21 cellular contexts compared by ENCODE assay signal in genomic region chr7:43653466-43653865, GRCh38.
DNase-seq lines count a peak whose midpoint lies in the region; ATAC-seq and TF ChIP-seq lines count a peak whose summit lies in the region.
"Had no signal": no experiment of that assay in that cellular context is flagged by ENCODE, and none has a peak within 500 bp of the region (broad histone marks: within the 10 kb centered on the region; RNA-seq: fewer than 3 reads in every experiment).

No MANE protein-coding gene starts in this region.

- DNase-seq in activated CD4-positive, alpha-beta T cell treated with anti-CD3 and anti-CD28 coated beads, Interleukin-2, amount 10 ng/mL, durations not matched to agents 24 days and 14 days: no peak
- DNase-seq in activated CD4-positive, alpha-beta T cell treated with anti-CD3 and anti-CD28 coated beads, Interleukin-2, amount 50 U/mL, for 48 hours: no peak
- no peak for DNase-seq in GM23338 (ENCODE audit: low spot score)
- no peak for DNase-seq in activated CD4-positive, alpha-beta memory T cell treated with anti-CD3 and anti-CD28 coated beads for 36 hours
- DNase-seq in naive thymus-derived CD4-positive, alpha-beta T cell: no peak
- no peak for DNase-seq in DMS114 treated with DMSO at 0.1 percent for 48 hours (lab: John Stamatoyannopoulos, UW; ENCODE audit: unreplicated experiment)
- DNase-seq in cerebellar nuclear complex (lab: John Stamatoyannopoulos, UW): no peak
- DNase-seq in endodermal cell: no peak
- DNase-seq: DMS79; left cardiac atrium; MG63; NCI-H774; Peyer's patch; retina; stimulated activated CD4-positive, alpha-beta T cell treated with anti-CD3 and anti-CD28 coated beads, Interleukin-15, amount 100 ng/mL, for 24 hours; stimulated activated naive CD4-positive, alpha-beta T cell had no signal

- no peaks in the 10 kb centered on the region for H3K36me3 ChIP-seq in GM23338 (ENCODE audit: insufficient read depth)
- no peaks in the 10 kb centered on the region for H3K36me3 ChIP-seq in naive thymus-derived CD4-positive, alpha-beta T cell (ENCODE audit: control insufficient read depth in 2 of 3, insufficient read depth in 3 of 3, low read length in 3 of 3)
- peaks cover 13% of the 10 kb centered on the region for H3K36me3 ChIP-seq in endodermal cell (ENCODE audit: control insufficient read depth, insufficient read depth, low read length)
- H3K36me3 ChIP-seq: Peyer's patch had no signal

- H3K4me3 ChIP-seq in GM23338 (no peak overlapping the region), endodermal cell (ENCODE audit: low read length) (no peak overlapping the region)
- no peak overlapping the region for H3K4me3 ChIP-seq in naive thymus-derived CD4-positive, alpha-beta T cell (ENCODE audit: low read length)
- H3K4me3 ChIP-seq: A549, gastroesophageal sphincter, MG63, Peyer's patch, tibial nerve had no signal

- peaks cover 62% of the 10 kb centered on the region for H3K4me1 Mint-ChIP-seq in activated CD4-positive, alpha-beta T cell treated with anti-CD3 and anti-CD28 coated beads, Interleukin-2, amount 10 ng/mL, durations not matched to agents 24 days and 14 days
- peaks cover 50% of the 10 kb centered on the region for H3K4me1 Mint-ChIP-seq in GM23338
- peaks cover 76% of the 10 kb centered on the region for H3K4me1 Mint-ChIP-seq in activated CD4-positive, alpha-beta memory T cell treated with anti-CD3 and anti-CD28 coated beads for 36 hours (ENCODE audit: low read depth)
- H3K4me1 Mint-ChIP-seq in naive thymus-derived CD4-positive, alpha-beta T cell: peaks cover 57 to 91% (median 78%) of the 10 kb centered on the region in 7 donors
- H3K4me1 Mint-ChIP-seq in endodermal cell: peaks cover 12% of the 10 kb centered on the region

- H3K9me3 ChIP-seq in naive thymus-derived CD4-positive, alpha-beta T cell (ENCODE audit: control insufficient read depth in 2 of 3, low read length in 3 of 3): no peaks in the 10 kb centered on the region
- H3K9me3 ChIP-seq in endodermal cell (ENCODE audit: control insufficient read depth, low read length): no peaks in the 10 kb centered on the region
- H3K9me3 ChIP-seq: A549, gastroesophageal sphincter, MG63, Peyer's patch, tibial nerve had no signal

- no peak for ATAC-seq in GM23338
- ATAC-seq in naive thymus-derived CD4-positive, alpha-beta T cell: no peak
- ATAC-seq: A549, gastroesophageal sphincter, left cardiac atrium, SK-N-SH treated with all-trans-retinoic acid at 6 μM for 48 hours had no signal

- H3K4me2 ChIP-seq in GM23338: no peak overlapping the region
- H3K4me2 ChIP-seq: A549 had no signal

- H3K9ac ChIP-seq in endodermal cell (ENCODE audit: extremely low read depth, low read length, poor library complexity, severe bottlenecking): no peak overlapping the region

- no peaks in the 10 kb centered on the region; the same call in 1 of the 2 replicates for H4K20me1 ChIP-seq in GM23338 (replicated peaks; ENCODE audit: insufficient read depth)

- H3K79me2 ChIP-seq in GM23338 (replicated peaks; ENCODE audit: insufficient read depth): peaks cover 75% of the 10 kb centered on the region

- 95 to 100% methylated on average over 3 to 4 of the region's 4 CpGs for WGBS in endodermal cell (ENCODE audit: insufficient coverage in 1 of 2, insufficient read length in 1 of 2), 2 experiments

- no peaks in the 10 kb centered on the region for H3F3A ChIP-seq in GM23338 (replicated peaks; ENCODE audit: low read depth)

- no peak overlapping the region for H2AFZ ChIP-seq in GM23338

- intact Hi-C loops in activated CD4-positive, alpha-beta T cell treated with anti-CD3 and anti-CD28 coated beads, Interleukin-2, amount 10 ng/mL, durations not matched to agents 24 days and 14 days (cut with micrococcal nuclease): no loop called here
- intact Hi-C loops in activated CD4-positive, alpha-beta memory T cell treated with anti-CD3 and anti-CD28 coated beads for 36 hours (cut with micrococcal nuclease): loop anchor here (10.0 kb wide), 1 partner anchor 391 kb away; the partner anchor contains the start of gene DBNL
- intact Hi-C loops in naive thymus-derived CD4-positive, alpha-beta T cell (cut with micrococcal nuclease): loop anchor here (5.0 to 10.0 kb wide), 2 partner anchors 184 to 271 kb away; partner anchors contain the start of gene UBE2D4 (in 1 of the 2)

- peaks cover 7% of the 10 kb centered on the region for H3K9me3 Mint-ChIP-seq in activated CD4-positive, alpha-beta T cell treated with anti-CD3 and anti-CD28 coated beads, Interleukin-2, amount 10 ng/mL, durations not matched to agents 24 days and 14 days
- H3K9me3 Mint-ChIP-seq in GM23338 (no peaks in the 10 kb centered on the region; the same call in 2 of the 3 replicates), endodermal cell (no peaks in the 10 kb centered on the region)
- H3K9me3 Mint-ChIP-seq in activated CD4-positive, alpha-beta memory T cell treated with anti-CD3 and anti-CD28 coated beads for 36 hours: no peaks in the 10 kb centered on the region
- peaks cover 0 to 6% (median 0%) of the 10 kb centered on the region in 11 donors for H3K9me3 Mint-ChIP-seq in naive thymus-derived CD4-positive, alpha-beta T cell

- POLR2A ChIA-PET in activated CD4-positive, alpha-beta memory T cell treated with anti-CD3 and anti-CD28 coated beads for 36 hours (lab: Charles Lee): no interaction called here
- POLR2A ChIA-PET in naive thymus-derived CD4-positive, alpha-beta T cell (lab: Charles Lee): interaction anchor here (1.1 to 12.4 kb wide), 4 partner anchors 8 to 21 kb away, joined by 3 to 210 read pairs (median 6); no protein-coding TSS in a partner anchor

- no peaks in the 10 kb centered on the region for H3K27me3 ChIP-seq in GM23338 (ENCODE audit: insufficient read depth)
- no peaks in the 10 kb centered on the region for H3K27me3 ChIP-seq in naive thymus-derived CD4-positive, alpha-beta T cell (ENCODE audit: control insufficient read depth in 2 of 2, insufficient read depth in 2 of 2, low read length in 2 of 2)
- H3K27me3 ChIP-seq in endodermal cell (ENCODE audit: control insufficient read depth, insufficient read depth, low read length, poor library complexity, severe bottlenecking): no peaks in the 10 kb centered on the region
- H3K27me3 ChIP-seq: gastroesophageal sphincter, MG63, Peyer's patch, tibial nerve had no signal

- H3K4me3 Mint-ChIP-seq in activated CD4-positive, alpha-beta T cell treated with anti-CD3 and anti-CD28 coated beads, Interleukin-2, amount 10 ng/mL, durations not matched to agents 24 days and 14 days: no peak overlapping the region
- H3K4me3 Mint-ChIP-seq in GM23338 (no peak overlapping the region), endodermal cell (no peak overlapping the region)
- no peak overlapping the region for H3K4me3 Mint-ChIP-seq in activated CD4-positive, alpha-beta memory T cell treated with anti-CD3 and anti-CD28 coated beads for 36 hours
- peak overlapping the region in 6 of 10 donors; percentile 12 to 64 (median 55) for H3K4me3 Mint-ChIP-seq in naive thymus-derived CD4-positive, alpha-beta T cell

- peak overlapping the region; percentile 77 for H3K27ac Mint-ChIP-seq in activated CD4-positive, alpha-beta T cell treated with anti-CD3 and anti-CD28 coated beads, Interleukin-2, amount 10 ng/mL, durations not matched to agents 24 days and 14 days
- no peak overlapping the region for H3K27ac Mint-ChIP-seq in GM23338
- peak overlapping the region; percentile 84 for H3K27ac Mint-ChIP-seq in activated CD4-positive, alpha-beta memory T cell treated with anti-CD3 and anti-CD28 coated beads for 36 hours
- H3K27ac Mint-ChIP-seq in naive thymus-derived CD4-positive, alpha-beta T cell: peak overlapping the region in 7 of 9 donors; percentile 72 to 100 (median 92)
- H3K27ac Mint-ChIP-seq in endodermal cell: no peak overlapping the region

- H3K27me3 Mint-ChIP-seq in activated CD4-positive, alpha-beta T cell treated with anti-CD3 and anti-CD28 coated beads, Interleukin-2, amount 10 ng/mL, durations not matched to agents 24 days and 14 days: no peaks in the 10 kb centered on the region
- H3K27me3 Mint-ChIP-seq in GM23338 (ENCODE audit: insufficient read depth, low read depth, poor library complexity) (no peaks in the 10 kb centered on the region), endodermal cell (ENCODE audit: insufficient read depth) (no peaks in the 10 kb centered on the region)
- H3K27me3 Mint-ChIP-seq in activated CD4-positive, alpha-beta memory T cell treated with anti-CD3 and anti-CD28 coated beads for 36 hours: no peaks in the 10 kb centered on the region
- H3K27me3 Mint-ChIP-seq in naive thymus-derived CD4-positive, alpha-beta T cell: no peaks in the 10 kb centered on the region

- no peaks in the 10 kb centered on the region for H3K9me2 ChIP-seq in GM23338 (ENCODE audit: insufficient read depth)

- H3K4me1 ChIP-seq in GM23338 (ENCODE audit: insufficient read depth): peaks cover 52% of the 10 kb centered on the region
- peaks cover 59 to 60% of the 10 kb centered on the region in 2 donors for H3K4me1 ChIP-seq in naive thymus-derived CD4-positive, alpha-beta T cell (ENCODE audit: control insufficient read depth in 2 of 2, insufficient read depth in 2 of 2, low read length in 2 of 2)
- H3K4me1 ChIP-seq in endodermal cell (ENCODE audit: control insufficient read depth, insufficient read depth, low read length): no peaks in the 10 kb centered on the region

- TF ChIP-seq CTCF in GM23338 (conservative IDR thresholded peaks at IDR 0.05; ENCODE audit: low read depth in 2 of 2) (no peak), endodermal cell (conservative IDR thresholded peaks at IDR 0.05) (no peak)

- CTCF ChIA-PET in activated CD4-positive, alpha-beta memory T cell treated with anti-CD3 and anti-CD28 coated beads for 36 hours (lab: Charles Lee): interaction anchor here (0.9 to 9.9 kb wide), 3 partner anchors 32 to 71 kb away, joined by 3 to 108 read pairs (median 7); partner anchors contain the start of gene STK17A
- CTCF ChIA-PET in naive thymus-derived CD4-positive, alpha-beta T cell (lab: Charles Lee): interaction anchor here (0.7 to 1.1 kb wide), 3 partner anchors 38 to 542 kb away, joined by 3 to 5 read pairs (median 3); partner anchors contain the start of gene STK17A

- H3K27ac ChIP-seq in GM23338 (ENCODE audit: low read depth) (peak overlapping the region; percentile 27; the same call in 1 of the 2 replicates), endodermal cell (ENCODE audit: low read depth, low read length) (no peak overlapping the region)
- peak overlapping the region; percentile 45 for H3K27ac ChIP-seq in naive thymus-derived CD4-positive, alpha-beta T cell (ENCODE audit: low read depth, low read length)
- H3K27ac ChIP-seq: C4-2B, gastroesophageal sphincter had no signal

- H3K36me3 Mint-ChIP-seq in activated CD4-positive, alpha-beta T cell treated with anti-CD3 and anti-CD28 coated beads, Interleukin-2, amount 10 ng/mL, durations not matched to agents 24 days and 14 days (ENCODE audit: low read depth): peaks cover 43% of the 10 kb centered on the region
- H3K36me3 Mint-ChIP-seq in GM23338 (ENCODE audit: low read depth) (peaks cover 31% of the 10 kb centered on the region), endodermal cell (ENCODE audit: low read depth) (peaks cover 39% of the 10 kb centered on the region)
- H3K36me3 Mint-ChIP-seq in activated CD4-positive, alpha-beta memory T cell treated with anti-CD3 and anti-CD28 coated beads for 36 hours: peaks cover 27% of the 10 kb centered on the region
- peaks cover 0 to 36% (median 10%) of the 10 kb centered on the region in 5 donors for H3K36me3 Mint-ChIP-seq in naive thymus-derived CD4-positive, alpha-beta T cell

TF ChIP-seq in GM23338, 12 proteins besides CTCF, POLR2A, EP300 and RAD21 (continues in another document):
- TF ChIP-seq EZH2 (IDR thresholded peaks at IDR 0.05; ENCODE audit: low read depth, unreplicated experiment): no peak

Comparison
In these comparisons a context has a peak if more than half of its experiments do, and no peak if none do; other contexts are left out.
1. H3K27ac Mint-ChIP-seq: peak in activated CD4-positive, alpha-beta T cell treated with anti-CD3 and anti-CD28 coated beads, Interleukin-2, amount 10 ng/mL, durations not matched to agents 24 days and 14 days (single experiment), activated CD4-positive, alpha-beta memory T cell treated with anti-CD3 and anti-CD28 coated beads for 36 hours (single experiment) and naive thymus-derived CD4-positive, alpha-beta T cell (7 of 9); none in GM23338 (single experiment) and endodermal cell (single experiment).
2. H3K4me3 Mint-ChIP-seq: peak in naive thymus-derived CD4-positive, alpha-beta T cell (6 of 10); none in activated CD4-positive, alpha-beta T cell treated with anti-CD3 and anti-CD28 coated beads, Interleukin-2, amount 10 ng/mL, durations not matched to agents 24 days and 14 days (single experiment), GM23338 (single experiment), activated CD4-positive, alpha-beta memory T cell treated with anti-CD3 and anti-CD28 coated beads for 36 hours (single experiment) and endodermal cell (single experiment).